Comparison of ENCODE assay signal across 20 cellular contexts in genomic region chr11:69680688-69681087, GRCh38. TPM values are rescaled to one million over a fixed set of nuclear protein-coding genes. Genes with fewer than 3 reads are reported as not detected.
A peak's percentile ranks its signal among the peaks of the same experiment; 100 is the strongest.
DNase-seq lines count a peak whose midpoint lies in the region; ATAC-seq, FAIRE-seq and TF ChIP-seq lines count a peak whose summit lies in the region.
"Had no signal": no experiment of that assay in that cellular context is flagged by ENCODE, and none has a peak within 500 bp of the region (broad histone marks: within the 10 kb centered on the region; RNA-seq: fewer than 3 reads in every experiment).

No MANE protein-coding gene starts in this region.

- ATAC-seq in HG03159 (IDR thresholded peaks at IDR 0.05; ENCODE audit: unreplicated experiment), result no peak
- ATAC-seq: CD8-positive, alpha-beta T cell; HCT116 had no signal

- H3K27me3 ChIP-seq in H1 (replicated peaks in 1 of 4; ENCODE audit: control insufficient read depth in 3 of 4, extremely low read depth in 1 of 4, insufficient read depth in 3 of 4, low read length in 3 of 4) (peaks cover 0 to 5% (median 2%) of the 10 kb centered on the region in 4 experiments; a peak in 4 of 7 replicates), sigmoid colon (peaks cover 0 to 5% (median 0%) of the 10 kb centered on the region in 3 donors), osteoblast (ENCODE audit: insufficient read depth, low read length) (peaks cover 4% of the 10 kb centered on the region)

- DNase-seq in GM12891 (ENCODE audit: insufficient read length, low spot score), result no peak
- DNase-seq in HTR-8/SVneo (ENCODE audit: insufficient read length, low spot score), result no peak
- no peak for DNase-seq in H1 (ENCODE audit: low read depth in 1 of 2, low spot score in 2 of 2)
- DNase-seq in sigmoid colon, result peak; percentile 12
- no peak for DNase-seq in DMS53 treated with DMSO at 0.1 percent for 48 hours (lab: John Stamatoyannopoulos, UW; ENCODE audit: unreplicated experiment)
- DNase-seq in osteoblast (ENCODE audit: insufficient read length, low spot score, missing footprints), result no peak
- DNase-seq: CD8-positive, alpha-beta T cell; COR-L47; DMS153; DND-41; GDM1; KG1 had no signal

- 91% methylated on average over 5 of the region's 5 CpGs; no CpG with 5 or more reads in 1 of the 2 experiments for WGBS in H1 (ENCODE audit: extremely low coverage in 1 of 2, insufficient coverage in 1 of 2, insufficient read length in 1 of 2, insufficient replicate concordance in 2 of 2, low coverage in 1 of 2, low lambda C conversion rate in 2 of 2, missing lambda C conversion rate in 1 of 2), 2 experiments
- WGBS in sigmoid colon, 2 donors, result 94 to 97% methylated on average over 5 of the region's 5 CpGs

- peak overlapping the region; percentile 59 for H3K56ac ChIP-seq in H1 (replicated peaks; ENCODE audit: insufficient read length, low read depth, low read length)

- TF ChIP-seq RAD21 in H1 (IDR thresholded peaks at IDR 0.05 in 1 of 2, conservative IDR thresholded peaks at IDR 0.05 in 1 of 2; ENCODE audit: low read depth in 2 of 2, low read length in 2 of 2), result no peak

- H3K4me3 ChIP-seq in H1 (ENCODE audit: extremely low read depth in 1 of 4, insufficient read depth in 2 of 4, low read depth in 3 of 4, low read length in 4 of 4), result no peak overlapping the region
- H3K4me3 ChIP-seq in sigmoid colon, result no peak overlapping the region
- H3K4me3 ChIP-seq in osteoblast (ENCODE audit: insufficient read depth, low read length), result no peak overlapping the region

- H4K8ac ChIP-seq in H1 (ENCODE audit: extremely low read depth, insufficient read depth, low read length), result no peak overlapping the region

- H3K36me3 ChIP-seq in H1 (ENCODE audit: control insufficient read depth in 2 of 4, insufficient read depth in 4 of 4, low read length in 3 of 4) (no peaks in the 10 kb centered on the region), sigmoid colon (no peaks in the 10 kb centered on the region), osteoblast (ENCODE audit: insufficient read depth, low read length) (no peaks in the 10 kb centered on the region)

- H3K9me3 ChIP-seq in H1 (ENCODE audit: insufficient read depth in 2 of 2, low read depth in 1 of 2, low read length in 1 of 2) (no peaks in the 10 kb centered on the region; a peak in 1 of 4 replicates), sigmoid colon (no peaks in the 10 kb centered on the region), osteoblast (ENCODE audit: low read depth, low read length) (no peaks in the 10 kb centered on the region)

- H2BK5ac ChIP-seq in H1 (ENCODE audit: low read depth, low read length), result no peak overlapping the region

- POLR2A ChIA-PET in H1 (lab: Charles Lee; ENCODE audit: partially characterized antibody), result interaction anchor here (0.6 kb wide), 1 partner anchor 802 kb away, joined by 3 read pairs; no protein-coding TSS in a partner anchor

- no peak overlapping the region for H2BK12ac ChIP-seq in H1 (ENCODE audit: low read depth, low read length)

- H3K79me1 ChIP-seq in H1 (ENCODE audit: low read depth, low read length), result no peaks in the 10 kb centered on the region

- H3K23me2 ChIP-seq in H1 (ENCODE audit: low read depth, low read length), result peaks cover 3% of the 10 kb centered on the region; the same call in 1 of the 2 replicates

- CTCF ChIA-PET in H1 (lab: Charles Lee; ENCODE audit: partially characterized antibody), result interaction anchor here (1.2 kb wide), 1 partner anchor 92 kb away, joined by 3 read pairs; no protein-coding TSS in a partner anchor

- no peak overlapping the region for H2BK20ac ChIP-seq in H1 (ENCODE audit: low read length)

- H3K18ac ChIP-seq in H1 (ENCODE audit: extremely low read depth, low read length), result no peak overlapping the region

- H3K4ac ChIP-seq in H1 (replicated peaks; ENCODE audit: insufficient read length, low read depth, low read length), result no peak overlapping the region

- H2AK5ac ChIP-seq in H1 (ENCODE audit: low read depth, low read length), result peak overlapping the region; percentile 84; the same call in 1 of the 2 replicates

- no peak for TF ChIP-seq EP300 in H1 (IDR thresholded peaks at IDR 0.05; ENCODE audit: borderline replicate concordance in 1 of 2, low read depth in 2 of 2, low read length in 2 of 2)
- no peak for TF ChIP-seq EP300 in sigmoid colon (IDR thresholded peaks at IDR 0.05)

- H4K20me1 ChIP-seq in H1 (replicated peaks in 1 of 2; ENCODE audit: control insufficient read depth in 1 of 2, insufficient read depth in 2 of 2, low read length in 2 of 2) (peaks cover 0 to 3% of the 10 kb centered on the region in 2 experiments), osteoblast (ENCODE audit: insufficient read depth, low read length) (no peaks in the 10 kb centered on the region)

- H3K4me1 ChIP-seq in H1 (replicated peaks in 1 of 4; ENCODE audit: control insufficient read depth in 3 of 4, insufficient read depth in 4 of 4, low read length in 3 of 4) (no peaks in the 10 kb centered on the region), sigmoid colon (peaks cover 0 to 6% (median 4%) of the 10 kb centered on the region in 4 donors), osteoblast (ENCODE audit: insufficient read depth, low read length) (no peaks in the 10 kb centered on the region)

- no peak overlapping the region for H3K23ac ChIP-seq in H1 (ENCODE audit: insufficient read length)

- intact Hi-C loops in sigmoid colon (cut with DNase I), result no loop called here

- H2BK120ac ChIP-seq in H1 (replicated peaks; ENCODE audit: low read depth, low read length), result peak overlapping the region; percentile 43

- H3K4me2 ChIP-seq in H1 (ENCODE audit: insufficient read depth in 1 of 2, low read depth in 2 of 2, low read length in 2 of 2) (no peak overlapping the region), osteoblast (ENCODE audit: insufficient read depth, low read length) (no peak overlapping the region)

- TF ChIP-seq CTCF in H1 (IDR thresholded peaks at IDR 0.05; ENCODE audit: control extremely low read depth in 1 of 3, insufficient read depth in 1 of 3, low read depth in 1 of 3, low read length in 3 of 3) (no peak), sigmoid colon (IDR thresholded peaks at IDR 0.05) (no peak), osteoblast (IDR thresholded peaks at IDR 0.05; ENCODE audit: extremely low read depth, low read depth, low read length) (no peak)

- no peak overlapping the region for H2AFZ ChIP-seq in H1 (ENCODE audit: low read length)
- H2AFZ ChIP-seq in osteoblast (ENCODE audit: low read length), result no peak overlapping the region

- peak overlapping the region; percentile 85 for H4K91ac ChIP-seq in H1 (replicated peaks; ENCODE audit: insufficient read length, low read length)

- peak overlapping the region; percentile 75; the same call in 1 of the 2 replicates for H2BK15ac ChIP-seq in H1 (ENCODE audit: low read length)

- no peaks in the 10 kb centered on the region for H3K79me2 ChIP-seq in H1 (ENCODE audit: control insufficient read depth in 1 of 2, insufficient read depth in 2 of 2, low read length in 2 of 2)
- H3K79me2 ChIP-seq in osteoblast (ENCODE audit: insufficient read depth, low read length), result no peaks in the 10 kb centered on the region

- H3K27ac ChIP-seq in H1 (ENCODE audit: low read depth, low read length) (no peak overlapping the region), sigmoid colon (no peak overlapping the region), osteoblast (ENCODE audit: low read depth, low read length) (no peak overlapping the region)

- no peak overlapping the region for H3K14ac ChIP-seq in H1 (ENCODE audit: insufficient read length)

- peak; percentile 75 for FAIRE-seq in GM12891 (lab: Jason Lieb, UNC)
- peak; percentile 93 for FAIRE-seq in HTR-8/SVneo (lab: Jason Lieb, UNC)
- no peak for FAIRE-seq in H1 (lab: Jason Lieb, UNC)
- FAIRE-seq: A204.1, D721Med, H54 had no signal

- H4K5ac ChIP-seq in H1 (ENCODE audit: insufficient read length, low read depth, low read length), result no peak overlapping the region

- no peak overlapping the region for H3K9ac ChIP-seq in H1 (replicated peaks in 1 of 4; ENCODE audit: extremely low read depth in 1 of 4, low read depth in 3 of 4, low read length in 3 of 4)

- TF ChIP-seq POLR2A in GM12891 (IDR thresholded peaks at IDR 0.05; ENCODE audit: low read depth, low read length) (no peak), H1 (IDR thresholded peaks at IDR 0.05; ENCODE audit: control extremely low read depth in 1 of 2, low read depth in 2 of 2, low read length in 2 of 2) (no peak), sigmoid colon (IDR thresholded peaks at IDR 0.05) (no peak)

RNA-seq across cellular contexts. Expression of gene LTO1, which starts 5.5 kb away (rescaled TPM):
- 9.9 TPM for polyA plus RNA-seq in GM12891 (2012; ENCODE audit: low read depth, missing spikeins)
- total RNA-seq in H1 (2021; fragmentation: NEBNext Ultra II Directional; extraction: Animal tissue kit (Norgen Biotek cat#: 25700)), result 21.0 and 21.3 TPM in 2 replicates
- polyA plus RNA-seq in H1 (2011; rRNA removed), result 15.4 and 25.5 TPM in 2 replicates
- 23.2 TPM for polyA plus RNA-seq in H1 (2011; cell fraction: cytosol; rRNA removed)
- 27.7 TPM for polyA plus RNA-seq in H1 (2011; cell fraction: nucleus; rRNA removed)
- polyA plus RNA-seq in H1 (2012, experiment 1 of 2), result 14.4 to 21.4 TPM (median 16.7 TPM) in 4 replicates
- 8.5 TPM for polyA plus RNA-seq in H1 (2012, experiment 2 of 2)
- 13.6 TPM for polyA plus RNA-seq in H1 (2013, experiment 1 of 2)
- polyA plus RNA-seq in H1 (2013, experiment 2 of 2), result 12.2 TPM
- 7.5 and 11.1 TPM in 2 replicates for polyA minus RNA-seq in H1 (2011; rRNA and poly(A)+ RNA removed)
- polyA minus RNA-seq in H1 (2011; cell fraction: cytosol; rRNA and poly(A)+ RNA removed), result 5.7 TPM
- polyA minus RNA-seq in H1 (2011; cell fraction: nucleus; rRNA and poly(A)+ RNA removed), result 18.6 TPM
- 10 to 100 TPM; 19.3 to 42.9 (median 21.0) TPM for total RNA-seq in sigmoid colon
- polyA plus RNA-seq in sigmoid colon, result 10 to 100 TPM; 12.0 to 25.7 (median 16.2) TPM
- total RNA-seq in osteoblast, result 21.8 and 24.6 TPM in 2 replicates

RNA-seq across cellular contexts. Expression of gene FGF19, which starts 23.1 kb away (rescaled TPM):
- not detected for polyA plus RNA-seq in GM12891 (2012; ENCODE audit: low read depth, missing spikeins)
- 14.8 and 15.4 TPM in 2 replicates for total RNA-seq in H1 (2021; fragmentation: NEBNext Ultra II Directional; extraction: Animal tissue kit (Norgen Biotek cat#: 25700))
- polyA plus RNA-seq in H1 (2011; rRNA removed) (9.6 and 14.8 TPM in 2 replicates), sigmoid colon (not detected)
- 10.8 TPM for polyA plus RNA-seq in H1 (2011; cell fraction: cytosol; rRNA removed)
- polyA plus RNA-seq in H1 (2011; cell fraction: nucleus; rRNA removed), result 14.7 TPM
- 5.4 to 6.9 TPM (median 5.7 TPM) in 4 replicates for polyA plus RNA-seq in H1 (2012, experiment 1 of 2)
- polyA plus RNA-seq in H1 (2012, experiment 2 of 2), result 9.2 TPM
- 28.8 TPM for polyA plus RNA-seq in H1 (2013, experiment 1 of 2)
- polyA plus RNA-seq in H1 (2013, experiment 2 of 2), result 34.3 TPM
- 4.9 and 9.9 TPM in 2 replicates for polyA minus RNA-seq in H1 (2011; rRNA and poly(A)+ RNA removed)
- polyA minus RNA-seq in H1 (2011; cell fraction: cytosol; rRNA and poly(A)+ RNA removed), result 7.6 TPM
- 6.4 TPM for polyA minus RNA-seq in H1 (2011; cell fraction: nucleus; rRNA and poly(A)+ RNA removed)
- total RNA-seq in sigmoid colon (not detected), osteoblast (not detected in 2 replicates)
- total RNA-seq: CD8-positive, alpha-beta T cell had no signal
- polyA plus RNA-seq: AG04450, BJ, CD14-positive monocyte had no signal

RNA-seq across cellular contexts. Expression of gene CCND1, which starts 39.7 kb away (rescaled TPM):
- polyA plus RNA-seq in GM12891 (2012; ENCODE audit: low read depth, missing spikeins), result 8.9 TPM
- total RNA-seq in H1 (2021; fragmentation: NEBNext Ultra II Directional; extraction: Animal tissue kit (Norgen Biotek cat#: 25700)), result 170 and 172 TPM in 2 replicates
- polyA plus RNA-seq in H1 (2011; rRNA removed), result 64.5 and 156 TPM in 2 replicates
- polyA plus RNA-seq in H1 (2011; cell fraction: cytosol; rRNA removed), result 94.6 TPM
- polyA plus RNA-seq in H1 (2011; cell fraction: nucleus; rRNA removed), result 177 TPM
- 76.2 to 117 TPM (median 80.8 TPM) in 4 replicates for polyA plus RNA-seq in H1 (2012, experiment 1 of 2)
- 26.6 TPM for polyA plus RNA-seq in H1 (2012, experiment 2 of 2)
- polyA plus RNA-seq in H1 (2013, experiment 1 of 2), result 53.6 TPM
- polyA plus RNA-seq in H1 (2013, experiment 2 of 2), result 50.3 TPM
- 93.0 and 124 TPM in 2 replicates for polyA minus RNA-seq in H1 (2011; rRNA and poly(A)+ RNA removed)
- polyA minus RNA-seq in H1 (2011; cell fraction: cytosol; rRNA and poly(A)+ RNA removed), result 168 TPM
- polyA minus RNA-seq in H1 (2011; cell fraction: nucleus; rRNA and poly(A)+ RNA removed), result 217 TPM
- total RNA-seq in sigmoid colon, result 10 to 100 TPM in 3 of 4 donors, 1 to 10 TPM in 1; 7.7 to 56.8 (median 31.1) TPM
- polyA plus RNA-seq in sigmoid colon, result 10 to 100 TPM; 12.0 to 18.8 (median 14.8) TPM
- total RNA-seq in osteoblast, result 187 and 237 TPM in 2 replicates
- polyA plus RNA-seq: CD14-positive monocyte had no signal

Comparison
In these comparisons a context has a peak if more than half of its experiments do, and no peak if none do; other contexts are left out.
1. RNA of gene FGF19, which starts 23.1 kb away (total RNA-seq): 14.8 to 15.4 TPM in H1; not detected in sigmoid colon and not detected in osteoblast; every median in the first group is over 10 times any median in the second.